ENCODE assay signal across 14 cellular contexts in the genomic region with DNA sequence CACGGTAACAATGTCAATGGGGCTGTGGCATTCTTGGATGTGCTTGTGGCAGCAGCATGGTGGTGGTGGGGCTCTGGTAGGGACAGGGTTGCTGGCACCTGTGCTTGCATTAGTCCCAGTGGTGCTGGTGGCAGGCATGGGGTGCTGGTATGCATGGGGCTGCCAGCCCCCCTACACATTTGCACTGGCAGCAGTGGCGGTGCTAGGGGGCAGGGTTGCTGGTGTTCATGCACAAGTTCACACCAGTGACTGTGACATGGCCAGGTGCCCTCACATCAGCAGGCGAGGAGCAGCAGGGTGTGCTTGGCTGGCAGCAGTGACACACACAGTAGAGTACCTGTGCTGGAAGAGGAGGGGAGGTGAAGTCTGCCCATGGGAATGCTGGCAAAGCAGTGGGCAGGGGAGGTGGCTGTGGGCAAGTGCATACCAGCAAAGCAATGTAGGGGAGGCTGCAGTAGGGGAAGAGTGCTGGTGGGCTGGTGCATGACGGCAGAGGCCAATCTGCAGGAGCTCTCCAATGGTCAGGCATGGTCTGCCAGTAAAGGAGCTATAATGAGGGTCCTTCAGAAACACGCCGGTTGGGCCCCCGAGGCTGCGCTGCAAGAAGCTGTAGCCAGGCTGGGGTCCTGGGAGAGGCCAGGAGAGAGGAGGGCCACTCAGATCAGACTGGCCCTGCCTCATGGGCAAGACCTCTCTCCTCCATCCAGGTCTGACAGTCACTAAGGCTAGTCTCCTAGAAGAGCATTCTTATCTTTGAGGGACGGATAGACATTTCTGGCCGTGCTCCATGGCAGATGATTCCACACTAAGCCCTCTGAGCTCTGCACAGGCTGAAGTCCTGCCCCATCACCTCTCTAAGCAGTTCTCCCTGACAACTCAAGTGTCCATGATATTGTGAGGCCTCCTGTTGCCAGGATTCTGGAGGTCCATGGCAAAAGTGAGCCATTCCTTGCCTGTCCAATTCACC.
"Had no signal": no experiment of that assay in that cellular context is flagged by ENCODE, and none has a peak within 500 bp of the region (broad histone marks: within the 10 kb centered on the region; RNA-seq: fewer than 3 reads in every experiment).

No MANE protein-coding gene starts in this region.

- H3K9me3 Mint-ChIP-seq: stimulated activated naive CD8-positive, alpha-beta T cell treated with anti-CD3 and anti-CD28 coated beads, Interleukin-15, Interleukin-2, amounts not matched to agents 100 ng/mL and 50 ng/mL, for 24 hours had no signal

- H3K27ac Mint-ChIP-seq: activated CD4-positive, alpha-beta T cell treated with anti-CD3 and anti-CD28 coated beads for 36 hours; activated naive CD8-positive, alpha-beta T cell treated with anti-CD3 and anti-CD28 coated beads, Interleukin-2, amount 50 U/mL, for 24 hours; memory B cell; naive thymus-derived CD4-positive, alpha-beta T cell; stimulated activated naive CD8-positive, alpha-beta T cell treated with anti-CD3 and anti-CD28 coated beads, Interleukin-15, Interleukin-2, amounts not matched to agents 100 ng/mL and 50 ng/mL, for 24 hours; WTC11 had no signal

- H3K4me3 Mint-ChIP-seq: activated CD4-positive, alpha-beta T cell treated with anti-CD3 and anti-CD28 coated beads for 36 hours; activated naive CD8-positive, alpha-beta T cell treated with anti-CD3 and anti-CD28 coated beads, Interleukin-2, amount 50 U/mL, for 24 hours; memory B cell; naive thymus-derived CD4-positive, alpha-beta T cell; stimulated activated naive CD8-positive, alpha-beta T cell treated with anti-CD3 and anti-CD28 coated beads, Interleukin-15, Interleukin-2, amounts not matched to agents 100 ng/mL and 50 ng/mL, for 24 hours; WTC11 had no signal

- H3K27me3 Mint-ChIP-seq: activated CD4-positive, alpha-beta T cell treated with anti-CD3 and anti-CD28 coated beads for 36 hours; activated naive CD8-positive, alpha-beta T cell treated with anti-CD3 and anti-CD28 coated beads, Interleukin-2, amount 50 U/mL, for 24 hours; memory B cell; stimulated activated naive CD8-positive, alpha-beta T cell treated with anti-CD3 and anti-CD28 coated beads, Interleukin-15, Interleukin-2, amounts not matched to agents 100 ng/mL and 50 ng/mL, for 24 hours had no signal

- DNase-seq: activated CD4-positive, alpha-beta T cell treated with anti-CD3 and anti-CD28 coated beads for 36 hours; activated CD4-positive, alpha-beta T cell treated with anti-CD3 and anti-CD28 coated beads, Interleukin-2, amount 50 U/mL, for 48 hours; activated naive CD4-positive, alpha-beta T cell treated with Interleukin-2 at 50 U/mL for 16 hours; activated naive CD8-positive, alpha-beta T cell treated with anti-CD3 and anti-CD28 coated beads, Interleukin-2, amount 50 U/mL, for 24 hours; anterior cingulate cortex; brain microvascular endothelial cell; cortex of kidney; islet precursor cell; naive thymus-derived CD4-positive, alpha-beta T cell; stimulated activated CD8-positive, alpha-beta memory T cell treated with anti-CD3 and anti-CD28 coated beads, Interleukin-4, amount 100 ng/mL, for 48 hours; transverse colon had no signal

- H3K4me1 Mint-ChIP-seq: activated CD4-positive, alpha-beta T cell treated with anti-CD3 and anti-CD28 coated beads for 36 hours; activated naive CD8-positive, alpha-beta T cell treated with anti-CD3 and anti-CD28 coated beads, Interleukin-2, amount 50 U/mL, for 24 hours; memory B cell; naive thymus-derived CD4-positive, alpha-beta T cell had no signal

- ATAC-seq: activated CD4-positive, alpha-beta T cell treated with anti-CD3 and anti-CD28 coated beads for 36 hours; activated naive CD8-positive, alpha-beta T cell treated with anti-CD3 and anti-CD28 coated beads, Interleukin-2, amount 50 U/mL, for 24 hours; naive thymus-derived CD4-positive, alpha-beta T cell; WTC11 had no signal

- H3K36me3 Mint-ChIP-seq: memory B cell; naive thymus-derived CD4-positive, alpha-beta T cell had no signal
